14 cellular contexts compared by ENCODE assay signal in genomic region chr22:24177456-24177855, GRCh38. TPM values are rescaled to one million over a fixed set of nuclear protein-coding genes. Genes with fewer than 3 reads are reported as not detected.
"Had no signal": no experiment of that assay in that cellular context is flagged by ENCODE, and none has a peak within 500 bp of the region (broad histone marks: within the 10 kb centered on the region; RNA-seq: fewer than 3 reads in every experiment).

No MANE protein-coding gene starts in this region.

- H3K4me3 ChIP-seq: breast epithelium, neural progenitor cell, psoas muscle, SJCRH30 had no signal

- H3K9me3 ChIP-seq: breast epithelium, psoas muscle, SJCRH30 had no signal

- DNase-seq: activated CD4-positive, alpha-beta T cell treated with anti-CD3 and anti-CD28 coated beads, Interleukin-2, amount 10 ng/mL, durations not matched to agents 7 days and 5 days; activated CD8-positive, alpha-beta memory T cell treated with anti-CD3 and anti-CD28 coated beads, Interleukin-2, amount 50 U/mL, for 48 hours; activated naive CD4-positive, alpha-beta T cell; anterior cingulate cortex; effector CD4-positive, alpha-beta T cell; glutamatergic neuron; immature natural killer cell; midbrain; psoas muscle; SJCRH30; stimulated activated CD4-positive, alpha-beta T cell treated with anti-CD3 and anti-CD28 coated beads, Interleukin-1b, Interleukin-23, amount 100 ng/mL, for 48 hours; trophoblast cell had no signal

- ATAC-seq: psoas muscle had no signal

- H3K4me1 ChIP-seq: psoas muscle, SJCRH30 had no signal

- H3K27ac ChIP-seq: neural progenitor cell, psoas muscle, SJCRH30 had no signal

- H3K27me3 ChIP-seq: breast epithelium, neural progenitor cell, SJCRH30 had no signal

- H3K9ac ChIP-seq: neural progenitor cell had no signal

- H3K36me3 ChIP-seq: breast epithelium, neural progenitor cell, SJCRH30 had no signal

RNA-seq across cellular contexts. Expression of gene SUSD2, which starts 3.8 kb away (rescaled TPM):
- total RNA-seq: SJCRH30 had no signal
